ENCODE assay signal across 21 cellular contexts in genomic region chr16:74291577-74292208, GRCh38. TPM values are rescaled to one million over a fixed set of nuclear protein-coding genes. Genes with fewer than 3 reads are reported as not detected.
DNase-seq lines count a peak whose midpoint lies in the region; ATAC-seq and TF ChIP-seq lines count a peak whose summit lies in the region.
"Had no signal": no experiment of that assay in that cellular context is flagged by ENCODE, and none has a peak within 500 bp of the region (broad histone marks: within the 10 kb centered on the region; RNA-seq: fewer than 3 reads in every experiment).

No MANE protein-coding gene starts in this region.

- TF ChIP-seq CTCF in MCF 10A (IDR thresholded peaks at IDR 0.05; ENCODE audit: unreplicated experiment) = no peak
- no peak for TF ChIP-seq CTCF in breast epithelium (IDR thresholded peaks at IDR 0.05)
- TF ChIP-seq CTCF in RWPE2 (IDR thresholded peaks at IDR 0.05; ENCODE audit: poor library complexity, severe bottlenecking) = no peak
- TF ChIP-seq CTCF in fibroblast of pulmonary artery (IDR thresholded peaks at IDR 0.05; ENCODE audit: low read length, missing control alignments) = no peak

- H3K4me1 ChIP-seq in breast epithelium (no peaks in the 10 kb centered on the region), RWPE2 (ENCODE audit: insufficient read depth, poor library complexity, severe bottlenecking) (peaks cover 10% of the 10 kb centered on the region)
- H3K4me1 ChIP-seq in naive thymus-derived CD4-positive, alpha-beta T cell (ENCODE audit: control insufficient read depth in 2 of 2, insufficient read depth in 2 of 2, low read length in 2 of 2) = peaks cover 9 to 10% of the 10 kb centered on the region in 2 donors

- H3K4me1 Mint-ChIP-seq in MCF 10A (ENCODE audit: insufficient read depth, unreplicated experiment) = peaks cover 22% of the 10 kb centered on the region
- peaks cover 11 to 23% (median 17%) of the 10 kb centered on the region in 7 donors for H3K4me1 Mint-ChIP-seq in naive thymus-derived CD4-positive, alpha-beta T cell

- peak; percentile 96 for DNase-seq in MCF 10A (ENCODE audit: unreplicated experiment)
- DNase-seq in breast epithelium (ENCODE audit: low spot score in 2 of 2) = no peak
- DNase-seq in RWPE2 (ENCODE audit: low spot score) = peak; percentile 78
- peak; percentile 22 for DNase-seq in fibroblast of pulmonary artery (ENCODE audit: low read depth)
- no peak for DNase-seq in NCI-H2171 treated with DMSO at 0.1 percent for 48 hours (lab: John Stamatoyannopoulos, UW)
- DNase-seq in cerebellar nuclear complex (lab: John Stamatoyannopoulos, UW) = no peak
- DNase-seq in naive thymus-derived CD4-positive, alpha-beta T cell = no peak
- DNase-seq: activated gamma-delta T cell, aorta, DMS79 treated with DMSO at 0.1 percent for 48 hours, kidney, NCI-H187 treated with DMSO at 0.1 percent for 48 hours, PC-3, right cardiac atrium, T-helper 9 cell, trophoblast cell had no signal

- BruUV-seq in MCF 10A (replicated peaks; lab: Mats Ljungman, UMichigan) = no TSS peak

- H3K27me3 ChIP-seq in breast epithelium (no peaks in the 10 kb centered on the region), RWPE2 (ENCODE audit: insufficient read depth, poor library complexity, severe bottlenecking) (no peaks in the 10 kb centered on the region)
- no peaks in the 10 kb centered on the region for H3K27me3 ChIP-seq in naive thymus-derived CD4-positive, alpha-beta T cell (ENCODE audit: control insufficient read depth in 2 of 2, insufficient read depth in 2 of 2, low read length in 2 of 2)

- no peaks in the 10 kb centered on the region for H3K27me3 Mint-ChIP-seq in MCF 10A (ENCODE audit: insufficient read depth, unreplicated experiment)
- no peaks in the 10 kb centered on the region for H3K27me3 Mint-ChIP-seq in naive thymus-derived CD4-positive, alpha-beta T cell
- H3K27me3 Mint-ChIP-seq: stimulated activated naive CD8-positive, alpha-beta T cell treated with anti-CD3 and anti-CD28 coated beads, Interleukin-15, Interleukin-2, amounts not matched to agents 100 ng/mL and 50 ng/mL, for 24 hours had no signal

- POLR2A ChIA-PET in MCF 10A (lab: Yijun Ruan, JAX) = interaction anchor here (0.5 to 2.4 kb wide), 13 partner anchors 8 to 1304 kb away, joined by 3 to 10 read pairs (median 4); partner anchors contain the start of gene GLG1
- POLR2A ChIA-PET in naive thymus-derived CD4-positive, alpha-beta T cell (lab: Charles Lee) = interaction anchor here (0.7 kb wide), 1 partner anchor 38 kb away, joined by 3 read pairs; no protein-coding TSS in a partner anchor

- peak; percentile 81 for ATAC-seq in RWPE2 (ENCODE audit: low read depth)
- no peak for ATAC-seq in GM21381 (IDR thresholded peaks at IDR 0.05; ENCODE audit: unreplicated experiment)
- ATAC-seq in naive thymus-derived CD4-positive, alpha-beta T cell = no peak
- ATAC-seq: PC-3, right cardiac atrium had no signal

- H3K27ac ChIP-seq in breast epithelium = no peak overlapping the region
- H3K27ac ChIP-seq in RWPE2 (ENCODE audit: poor library complexity, severe bottlenecking) = peak overlapping the region; percentile 65
- no peak overlapping the region for H3K27ac ChIP-seq in naive thymus-derived CD4-positive, alpha-beta T cell (ENCODE audit: low read depth, low read length)
- H3K27ac ChIP-seq: C4-2B, SK-N-MC had no signal

- H3K4me3 ChIP-seq in breast epithelium = no peak overlapping the region
- no peak overlapping the region for H3K4me3 ChIP-seq in RWPE2 (ENCODE audit: severe bottlenecking)
- no peak overlapping the region for H3K4me3 ChIP-seq in fibroblast of pulmonary artery (replicated peaks; ENCODE audit: low read depth, low read length)
- no peak overlapping the region for H3K4me3 ChIP-seq in naive thymus-derived CD4-positive, alpha-beta T cell (ENCODE audit: low read length)
- H3K4me3 ChIP-seq: SK-N-MC had no signal

- CTCF ChIA-PET in MCF 10A (lab: Yijun Ruan, JAX) = interaction anchor here (0.6 to 2.4 kb wide), 5 partner anchors 13 to 1271 kb away, joined by 3 to 12 read pairs (median 4); no protein-coding TSS in a partner anchor
- CTCF ChIA-PET in naive thymus-derived CD4-positive, alpha-beta T cell (lab: Charles Lee) = interaction anchor here (1.2 kb wide), 1 partner anchor 21 kb away, joined by 3 read pairs; no protein-coding TSS in a partner anchor

- H3K4me3 Mint-ChIP-seq in MCF 10A (ENCODE audit: unreplicated experiment) = peak overlapping the region; percentile 58
- peak overlapping the region in 1 of 10 donors; percentile 3 for H3K4me3 Mint-ChIP-seq in naive thymus-derived CD4-positive, alpha-beta T cell
- H3K4me3 Mint-ChIP-seq: mesothelial cell of epicardium; stimulated activated naive CD8-positive, alpha-beta T cell treated with anti-CD3 and anti-CD28 coated beads, Interleukin-15, Interleukin-2, amounts not matched to agents 100 ng/mL and 50 ng/mL, for 24 hours had no signal

- peaks cover 16% of the 10 kb centered on the region for H3K36me3 Mint-ChIP-seq in MCF 10A (ENCODE audit: insufficient read depth, unreplicated experiment)
- H3K36me3 Mint-ChIP-seq in naive thymus-derived CD4-positive, alpha-beta T cell = peaks cover 7 to 19% (median 14%) of the 10 kb centered on the region in 5 donors

- H3K9me3 ChIP-seq in breast epithelium (peaks cover 4 to 12% of the 10 kb centered on the region in 2 donors), RWPE2 (ENCODE audit: severe bottlenecking) (no peaks in the 10 kb centered on the region)
- H3K9me3 ChIP-seq in naive thymus-derived CD4-positive, alpha-beta T cell (ENCODE audit: control insufficient read depth in 2 of 3, low read length in 3 of 3) = no peaks in the 10 kb centered on the region

- TF ChIP-seq POLR2A in breast epithelium (IDR thresholded peaks at IDR 0.05) = no peak

- peak overlapping the region; percentile 82 for H3K27ac Mint-ChIP-seq in MCF 10A (ENCODE audit: low read depth, unreplicated experiment)
- H3K27ac Mint-ChIP-seq in naive thymus-derived CD4-positive, alpha-beta T cell = no peak overlapping the region
- H3K27ac Mint-ChIP-seq: mesothelial cell of epicardium; stimulated activated naive CD8-positive, alpha-beta T cell treated with anti-CD3 and anti-CD28 coated beads, Interleukin-15, Interleukin-2, amounts not matched to agents 100 ng/mL and 50 ng/mL, for 24 hours had no signal

- H3K9me3 Mint-ChIP-seq in MCF 10A (ENCODE audit: unreplicated experiment) = peaks cover 15% of the 10 kb centered on the region
- peaks cover 0 to 9% (median 0%) of the 10 kb centered on the region in 11 donors for H3K9me3 Mint-ChIP-seq in naive thymus-derived CD4-positive, alpha-beta T cell

- H3K36me3 ChIP-seq in breast epithelium (no peaks in the 10 kb centered on the region), RWPE2 (ENCODE audit: low read depth) (no peaks in the 10 kb centered on the region)
- peaks cover 0 to 4% (median 0%) of the 10 kb centered on the region in 3 experiments for H3K36me3 ChIP-seq in naive thymus-derived CD4-positive, alpha-beta T cell (ENCODE audit: control insufficient read depth in 2 of 3, insufficient read depth in 3 of 3, low read length in 3 of 3)

- intact Hi-C loops in MCF 10A (cut with micrococcal nuclease) (no loop called here), breast epithelium (cut with DNase I; ENCODE audit: low total_unique reads) (no loop called here)
- intact Hi-C loops in naive thymus-derived CD4-positive, alpha-beta T cell (cut with micrococcal nuclease) = loop anchor here in 1 of 2 donors (10.0 kb wide), 1 partner anchor 413 kb away; the partner anchor contains the start of gene MLKL

RNA-seq across cellular contexts. Expression of gene PSMD7, which starts 4.9 kb away (rescaled TPM):
- total RNA-seq in MCF 10A (2022) (141 and 172 TPM in 2 replicates), breast epithelium (10 to 100 TPM; 51.5 to 99.9 (median 76.0) TPM)
- 100 to 1,000 TPM in 1 of 5 experiments, 10 to 100 TPM in 4; 61.1 to 107 (median 71.3) TPM for total RNA-seq in naive thymus-derived CD4-positive, alpha-beta T cell
- 100 to 1,000 TPM; 106 to 126 TPM for polyA plus RNA-seq in naive thymus-derived CD4-positive, alpha-beta T cell

Comparison
In these comparisons a context has a peak if more than half of its experiments do, and no peak if none do; other contexts are left out.
1. DNase-seq: peak in MCF 10A (single experiment), RWPE2 (single experiment) and fibroblast of pulmonary artery (single experiment); none in breast epithelium (0 of 2), NCI-H2171 treated with DMSO at 0.1 percent for 48 hours (single experiment), cerebellar nuclear complex (0 of 2) and naive thymus-derived CD4-positive, alpha-beta T cell (0 of 9).